ENCODE assay signal across 27 cellular contexts in genomic region chr17:80183581-80184422, GRCh38. TPM values are rescaled to one million over a fixed set of nuclear protein-coding genes. Genes with fewer than 3 reads are reported as not detected.
"Had no signal": no experiment of that assay in that cellular context is flagged by ENCODE, and none has a peak within 500 bp of the region (broad histone marks: within the 10 kb centered on the region; RNA-seq: fewer than 3 reads in every experiment).

No MANE protein-coding gene starts in this region.

- H3K4me3 ChIP-seq: hepatocyte, left ventricle myocardium inferior, testis, vagina had no signal

- H3K27me3 Mint-ChIP-seq: activated CD4-positive, alpha-beta T cell treated with anti-CD3 and anti-CD28 coated beads, Interleukin-2, amount 10 ng/mL, durations not matched to agents 7 days and 5 days; activated CD8-positive, alpha-beta T cell treated with anti-CD3 and anti-CD28 coated beads for 36 hours; stimulated activated naive B cell treated with anti-CD40 and anti-IgM and Interleukin-4, amounts not matched to agents 10 μg/mL and 1 μg/mL and 100 μg/mL, for 72 hours had no signal

- H3K27ac Mint-ChIP-seq: activated CD4-positive, alpha-beta T cell treated with anti-CD3 and anti-CD28 coated beads, Interleukin-2, amount 10 ng/mL, durations not matched to agents 7 days and 5 days; activated CD8-positive, alpha-beta memory T cell treated with anti-CD3 and anti-CD28 coated beads, Interleukin-2, amount 10 ng/mL, durations not matched to agents 7 days and 5 days; activated CD8-positive, alpha-beta T cell treated with anti-CD3 and anti-CD28 coated beads for 36 hours; activated T-helper 1 cell treated with anti-CD3 and anti-CD28 coated beads, Interleukin-12 subunit alpha, Interleukin-12 subunit beta, Interleukin-2, Interleukin-4 antibody, amounts not matched to agents 30 ng/mL and 10 ng/mL and 1 ng/mL, durations not matched to agents 14 hours and 24 hours and 36 hours; immature natural killer cell; mesothelial cell of epicardium; natural killer cell; stimulated activated naive B cell treated with anti-CD40 and anti-IgM and Interleukin-4, amounts not matched to agents 10 μg/mL and 1 μg/mL and 100 μg/mL, for 72 hours; T-helper 2 cell treated with Interferon-gamma antibody and Interleukin-4, amounts not matched to agents 5 μg/mL and 100 μg/mL, for 36 hours had no signal

- FAIRE-seq: endothelial cell of umbilical vein, small intestine had no signal

- H3K36me3 ChIP-seq: left ventricle myocardium inferior, vagina had no signal

- H3K4me1 Mint-ChIP-seq: activated CD4-positive, alpha-beta T cell treated with anti-CD3 and anti-CD28 coated beads, Interleukin-2, amount 10 ng/mL, durations not matched to agents 7 days and 5 days; immature natural killer cell; mesothelial cell of epicardium; natural killer cell; stimulated activated naive B cell treated with anti-CD40 and anti-IgM and Interleukin-4, amounts not matched to agents 10 μg/mL and 1 μg/mL and 100 μg/mL, for 72 hours had no signal

- H3K27me3 ChIP-seq: hepatocyte, testis, vagina had no signal

- H3K27ac ChIP-seq: hepatocyte, left ventricle myocardium inferior, testis, vagina, VCaP had no signal

- H3K4me3 Mint-ChIP-seq: activated CD4-positive, alpha-beta T cell treated with anti-CD3 and anti-CD28 coated beads, Interleukin-2, amount 10 ng/mL, durations not matched to agents 7 days and 5 days; activated CD8-positive, alpha-beta memory T cell treated with anti-CD3 and anti-CD28 coated beads, Interleukin-2, amount 10 ng/mL, durations not matched to agents 7 days and 5 days; activated CD8-positive, alpha-beta T cell treated with anti-CD3 and anti-CD28 coated beads for 36 hours; activated T-helper 1 cell treated with anti-CD3 and anti-CD28 coated beads, Interleukin-12 subunit alpha, Interleukin-12 subunit beta, Interleukin-2, Interleukin-4 antibody, amounts not matched to agents 30 ng/mL and 10 ng/mL and 1 ng/mL, durations not matched to agents 14 hours and 24 hours and 36 hours; brain; immature natural killer cell; mesothelial cell of epicardium; natural killer cell; stimulated activated naive B cell treated with anti-CD40 and anti-IgM and Interleukin-4, amounts not matched to agents 10 μg/mL and 1 μg/mL and 100 μg/mL, for 72 hours; T-helper 2 cell treated with Interferon-gamma antibody and Interleukin-4, amounts not matched to agents 5 μg/mL and 100 μg/mL, for 36 hours had no signal

- DNase-seq: activated CD4-positive, alpha-beta T cell treated with anti-CD3 and anti-CD28 coated beads, Interleukin-2, amount 10 ng/mL, durations not matched to agents 7 days and 5 days; activated CD4-positive, CD25-positive, alpha-beta regulatory T cell treated with anti-CD3 and anti-CD28 coated beads, Interleukin-2, amount 50 U/mL, for 72 hours; activated CD8-positive, alpha-beta memory T cell treated with anti-CD3 and anti-CD28 coated beads, Interleukin-2, amount 10 ng/mL, durations not matched to agents 7 days and 5 days; activated CD8-positive, alpha-beta T cell treated with anti-CD3 and anti-CD28 coated beads for 36 hours; activated gamma-delta T cell; activated naive CD4-positive, alpha-beta T cell treated with anti-CD3 and anti-CD28 coated beads, Interleukin-2, amount 50 U/mL, for 16 hours; aorta; caudate nucleus; dermis blood vessel endothelial cell; effector memory CD4-positive, alpha-beta T cell; foreskin melanocyte; immature natural killer cell; left ventricle myocardium inferior; natural killer cell; small intestine; stimulated activated CD4-positive, alpha-beta T cell treated with anti-CD3 and anti-CD28 coated beads, Interleukin-2, amount 100 ng/mL, for 24 hours; stimulated activated naive B cell treated with anti-CD40 and anti-IgM and Interleukin-4, amounts not matched to agents 10 μg/mL and 1 μg/mL and 100 μg/mL, for 72 hours; testis; trophoblast cell had no signal

- H3K9me3 Mint-ChIP-seq: activated CD4-positive, alpha-beta T cell treated with anti-CD3 and anti-CD28 coated beads, Interleukin-2, amount 10 ng/mL, durations not matched to agents 7 days and 5 days; activated CD8-positive, alpha-beta T cell treated with anti-CD3 and anti-CD28 coated beads for 36 hours; activated T-helper 1 cell treated with anti-CD3 and anti-CD28 coated beads, Interleukin-12 subunit alpha, Interleukin-12 subunit beta, Interleukin-2, Interleukin-4 antibody, amounts not matched to agents 30 ng/mL and 10 ng/mL and 1 ng/mL, durations not matched to agents 14 hours and 24 hours and 36 hours; brain; immature natural killer cell; mesothelial cell of epicardium; natural killer cell; stimulated activated naive B cell treated with anti-CD40 and anti-IgM and Interleukin-4, amounts not matched to agents 10 μg/mL and 1 μg/mL and 100 μg/mL, for 72 hours; T-helper 2 cell treated with Interferon-gamma antibody and Interleukin-4, amounts not matched to agents 5 μg/mL and 100 μg/mL, for 36 hours had no signal

- H3K36me3 Mint-ChIP-seq: activated CD8-positive, alpha-beta memory T cell treated with anti-CD3 and anti-CD28 coated beads, Interleukin-2, amount 10 ng/mL, durations not matched to agents 7 days and 5 days; brain; immature natural killer cell; mesothelial cell of epicardium; natural killer cell; stimulated activated naive B cell treated with anti-CD40 and anti-IgM and Interleukin-4, amounts not matched to agents 10 μg/mL and 1 μg/mL and 100 μg/mL, for 72 hours had no signal

- H3K9me3 ChIP-seq: left ventricle myocardium inferior, testis, vagina had no signal

RNA-seq across cellular contexts. Expression of gene CARD14, which starts 14.0 kb away (rescaled TPM):
- total RNA-seq: activated CD4-positive, alpha-beta T cell treated with anti-CD3 and anti-CD28 coated beads, Interleukin-2, amount 10 ng/mL, durations not matched to agents 7 days and 5 days; activated CD8-positive, alpha-beta memory T cell treated with anti-CD3 and anti-CD28 coated beads, Interleukin-2, amount 10 ng/mL, durations not matched to agents 7 days and 5 days; activated T-helper 1 cell treated with anti-CD3 and anti-CD28 coated beads, Interleukin-12 subunit alpha, Interleukin-12 subunit beta, Interleukin-2, Interleukin-4 antibody, amounts not matched to agents 30 ng/mL and 10 ng/mL and 1 ng/mL, durations not matched to agents 14 hours and 24 hours and 36 hours; endothelial cell of umbilical vein had no signal
- polyA plus RNA-seq: endothelial cell of umbilical vein, immature natural killer cell had no signal
